Comparison of ENCODE assay signal across 2 cellular contexts in the genomic region with DNA sequence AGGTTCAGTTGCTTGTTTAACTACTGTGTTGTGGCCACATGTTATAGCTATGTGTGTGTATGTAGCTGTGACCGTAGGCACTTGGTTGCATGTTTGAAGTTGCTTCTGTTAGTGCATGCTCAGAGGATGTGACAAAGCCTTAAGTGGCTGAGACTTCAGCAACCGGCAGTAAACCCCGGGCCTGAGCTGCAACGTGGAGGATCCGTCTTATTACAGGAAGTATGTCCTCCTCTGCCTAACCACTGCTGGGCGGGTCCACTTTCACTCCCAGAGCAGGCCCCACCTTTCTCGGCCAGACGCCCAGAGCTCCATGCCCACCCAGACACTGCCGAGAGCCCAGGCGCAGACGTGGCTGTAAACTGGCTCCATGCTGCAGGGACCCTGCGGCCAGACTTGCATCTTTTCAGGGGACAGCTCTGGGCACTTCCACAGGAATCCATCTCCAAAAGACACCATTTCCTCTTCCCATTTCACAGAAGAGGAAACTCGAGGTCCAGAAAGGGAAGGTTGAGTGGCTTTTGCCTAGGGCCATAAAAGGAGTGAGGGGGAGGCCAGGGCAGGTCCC.
A peak's percentile ranks its signal among the peaks of the same experiment; 100 is the strongest.
TF ChIP-seq lines count a peak whose summit lies in the region.

No MANE protein-coding gene starts in this region.

TF ChIP-seq in HEK293, 187 proteins besides CTCF, POLR2A, EP300 and RAD21:
- no peak for TF ChIP-seq ZNF585B (tag by site-specific recombination; IDR thresholded peaks at IDR 0.05)
- no peak for TF ChIP-seq ZNF701 (tag by site-specific recombination; IDR thresholded peaks at IDR 0.05)
- peak; percentile 53; the same call in 1 of the 2 replicates for TF ChIP-seq KLF1 (tag by site-specific recombination; IDR thresholded peaks at IDR 0.05)

TF ChIP-seq in HepG2, 621 proteins besides CTCF, POLR2A, EP300 and RAD21:
- TF ChIP-seq GLI4 (CRISPR knock-in tag; IDR thresholded peaks at IDR 0.05; ENCODE audit: borderline replicate concordance) = no peak
- TF ChIP-seq, protein P1, sequence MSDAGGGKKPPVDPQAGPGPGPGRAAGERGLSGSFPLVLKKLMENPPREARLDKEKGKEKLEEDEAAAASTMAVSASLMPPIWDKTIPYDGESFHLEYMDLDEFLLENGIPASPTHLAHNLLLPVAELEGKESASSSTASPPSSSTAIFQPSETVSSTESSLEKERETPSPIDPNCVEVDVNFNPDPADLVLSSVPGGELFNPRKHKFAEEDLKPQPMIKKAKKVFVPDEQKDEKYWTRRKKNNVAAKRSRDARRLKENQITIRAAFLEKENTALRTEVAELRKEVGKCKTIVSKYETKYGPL (CRISPR knock-in tag; IDR thresholded peaks at IDR 0.05) = no peak
- TF ChIP-seq, protein P2, sequence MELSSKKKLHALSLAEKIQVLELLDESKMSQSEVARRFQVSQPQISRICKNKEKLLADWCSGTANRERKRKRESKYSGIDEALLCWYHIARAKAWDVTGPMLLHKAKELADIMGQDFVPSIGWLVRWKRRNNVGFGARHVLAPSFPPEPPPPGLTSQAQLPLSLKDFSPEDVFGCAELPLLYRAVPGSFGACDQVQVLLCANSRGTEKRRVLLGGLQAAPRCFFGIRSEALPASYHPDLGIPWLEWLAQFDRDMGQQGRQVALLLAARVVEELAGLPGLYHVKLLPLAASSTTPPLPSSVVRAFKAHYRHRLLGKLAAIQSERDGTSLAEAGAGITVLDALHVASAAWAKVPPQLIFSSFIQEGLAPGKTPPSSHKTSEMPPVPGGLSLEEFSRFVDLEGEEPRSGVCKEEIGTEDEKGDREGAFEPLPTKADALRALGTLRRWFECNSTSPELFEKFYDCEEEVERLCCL (CRISPR knock-in tag; IDR thresholded peaks at IDR 0.05; ENCODE audit: borderline replicate concordance) = no peak
- TF ChIP-seq AGO2 (optimal IDR thresholded peaks at IDR 0.05; ENCODE audit: low read depth, low read length) = peak; percentile 30
- TF ChIP-seq ZNF777 (CRISPR knock-in tag; IDR thresholded peaks at IDR 0.05) = no peak
- TF ChIP-seq ZNF724P (CRISPR knock-in tag; IDR thresholded peaks at IDR 0.05; ENCODE audit: borderline replicate concordance) = no peak
- no peak for TF ChIP-seq ZNF496 (CRISPR knock-in tag; IDR thresholded peaks at IDR 0.05; ENCODE audit: insufficient replicate concordance)
- TF ChIP-seq, protein P3, sequence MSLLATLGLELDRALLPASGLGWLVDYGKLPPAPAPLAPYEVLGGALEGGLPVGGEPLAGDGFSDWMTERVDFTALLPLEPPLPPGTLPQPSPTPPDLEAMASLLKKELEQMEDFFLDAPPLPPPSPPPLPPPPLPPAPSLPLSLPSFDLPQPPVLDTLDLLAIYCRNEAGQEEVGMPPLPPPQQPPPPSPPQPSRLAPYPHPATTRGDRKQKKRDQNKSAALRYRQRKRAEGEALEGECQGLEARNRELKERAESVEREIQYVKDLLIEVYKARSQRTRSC (CRISPR knock-in tag; IDR thresholded peaks at IDR 0.05; ENCODE audit: low read depth) = no peak
- peak; percentile 24; the same call in 1 of the 2 replicates for TF ChIP-seq NRL (CRISPR knock-in tag; IDR thresholded peaks at IDR 0.05; ENCODE audit: borderline replicate concordance)
- TF ChIP-seq, protein P4, sequence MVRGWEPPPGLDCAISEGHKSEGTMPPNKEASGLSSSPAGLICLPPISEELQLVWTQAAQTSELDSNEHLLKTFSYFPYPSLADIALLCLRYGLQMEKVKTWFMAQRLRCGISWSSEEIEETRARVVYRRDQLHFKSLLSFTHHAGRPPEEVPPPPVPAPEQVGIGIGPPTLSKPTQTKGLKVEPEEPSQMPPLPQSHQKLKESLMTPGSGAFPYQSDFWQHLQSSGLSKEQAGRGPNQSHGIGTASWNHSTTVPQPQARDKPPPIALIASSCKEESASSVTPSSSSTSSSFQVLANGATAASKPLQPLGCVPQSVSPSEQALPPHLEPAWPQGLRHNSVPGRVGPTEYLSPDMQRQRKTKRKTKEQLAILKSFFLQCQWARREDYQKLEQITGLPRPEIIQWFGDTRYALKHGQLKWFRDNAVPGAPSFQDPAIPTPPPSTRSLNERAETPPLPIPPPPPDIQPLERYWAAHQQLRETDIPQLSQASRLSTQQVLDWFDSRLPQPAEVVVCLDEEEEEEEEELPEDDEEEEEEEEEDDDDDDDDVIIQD (CRISPR knock-in tag; IDR thresholded peaks at IDR 0.05; ENCODE audit: low read depth) = no peak
- TF ChIP-seq ZNF629 (CRISPR knock-in tag; conservative IDR thresholded peaks at IDR 0.05) = peak; percentile 86
- no peak for TF ChIP-seq BRCA1 (CRISPR knock-in tag; IDR thresholded peaks at IDR 0.05)
- TF ChIP-seq ZBTB3 (CRISPR knock-in tag; IDR thresholded peaks at IDR 0.05; ENCODE audit: borderline replicate concordance, low read depth) = no peak
- TF ChIP-seq RBFOX2 (IDR thresholded peaks at IDR 0.05; ENCODE audit: low read depth, low read length) = peak; percentile 28; the same call in 1 of the 2 replicates
- TF ChIP-seq, protein P5, sequence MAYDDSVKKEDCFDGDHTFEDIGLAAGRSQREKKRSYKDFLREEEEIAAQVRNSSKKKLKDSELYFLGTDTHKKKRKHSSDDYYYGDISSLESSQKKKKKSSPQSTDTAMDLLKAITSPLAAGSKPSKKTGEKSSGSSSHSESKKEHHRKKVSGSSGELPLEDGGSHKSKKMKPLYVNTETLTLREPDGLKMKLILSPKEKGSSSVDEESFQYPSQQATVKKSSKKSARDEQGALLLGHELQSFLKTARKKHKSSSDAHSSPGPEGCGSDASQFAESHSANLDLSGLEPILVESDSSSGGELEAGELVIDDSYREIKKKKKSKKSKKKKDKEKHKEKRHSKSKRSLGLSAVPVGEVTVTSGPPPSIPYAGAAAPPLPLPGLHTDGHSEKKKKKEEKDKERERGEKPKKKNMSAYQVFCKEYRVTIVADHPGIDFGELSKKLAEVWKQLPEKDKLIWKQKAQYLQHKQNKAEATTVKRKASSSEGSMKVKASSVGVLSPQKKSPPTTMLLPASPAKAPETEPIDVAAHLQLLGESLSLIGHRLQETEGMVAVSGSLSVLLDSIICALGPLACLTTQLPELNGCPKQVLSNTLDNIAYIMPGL (CRISPR knock-in tag; IDR thresholded peaks at IDR 0.05; ENCODE audit: borderline replicate concordance in 1 of 2, low read depth in 1 of 2) = no peak
- no peak for TF ChIP-seq ZNF563 (CRISPR knock-in tag; IDR thresholded peaks at IDR 0.05)
- TF ChIP-seq, protein P6, sequence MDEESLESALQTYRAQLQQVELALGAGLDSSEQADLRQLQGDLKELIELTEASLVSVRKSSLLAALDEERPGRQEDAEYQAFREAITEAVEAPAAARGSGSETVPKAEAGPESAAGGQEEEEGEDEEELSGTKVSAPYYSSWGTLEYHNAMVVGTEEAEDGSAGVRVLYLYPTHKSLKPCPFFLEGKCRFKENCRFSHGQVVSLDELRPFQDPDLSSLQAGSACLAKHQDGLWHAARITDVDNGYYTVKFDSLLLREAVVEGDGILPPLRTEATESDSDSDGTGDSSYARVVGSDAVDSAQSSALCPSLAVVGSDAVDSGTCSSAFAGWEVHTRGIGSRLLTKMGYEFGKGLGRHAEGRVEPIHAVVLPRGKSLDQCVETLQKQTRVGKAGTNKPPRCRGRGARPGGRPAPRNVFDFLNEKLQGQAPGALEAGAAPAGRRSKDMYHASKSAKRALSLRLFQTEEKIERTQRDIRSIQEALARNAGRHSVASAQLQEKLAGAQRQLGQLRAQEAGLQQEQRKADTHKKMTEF (CRISPR knock-in tag; IDR thresholded peaks at IDR 0.05) = no peak
- 0 out of 2 replicates have a peak, but pooled peaks have one; percentile 22 for TF ChIP-seq POLR2G (IDR thresholded peaks at IDR 0.05; ENCODE audit: low read depth, low read length)
- TF ChIP-seq SNRNP70 (IDR thresholded peaks at IDR 0.05; ENCODE audit: low read depth, low read length) = no peak
- no peak for TF ChIP-seq ZNF572 (CRISPR knock-in tag; IDR thresholded peaks at IDR 0.05)
- TF ChIP-seq, protein P7, sequence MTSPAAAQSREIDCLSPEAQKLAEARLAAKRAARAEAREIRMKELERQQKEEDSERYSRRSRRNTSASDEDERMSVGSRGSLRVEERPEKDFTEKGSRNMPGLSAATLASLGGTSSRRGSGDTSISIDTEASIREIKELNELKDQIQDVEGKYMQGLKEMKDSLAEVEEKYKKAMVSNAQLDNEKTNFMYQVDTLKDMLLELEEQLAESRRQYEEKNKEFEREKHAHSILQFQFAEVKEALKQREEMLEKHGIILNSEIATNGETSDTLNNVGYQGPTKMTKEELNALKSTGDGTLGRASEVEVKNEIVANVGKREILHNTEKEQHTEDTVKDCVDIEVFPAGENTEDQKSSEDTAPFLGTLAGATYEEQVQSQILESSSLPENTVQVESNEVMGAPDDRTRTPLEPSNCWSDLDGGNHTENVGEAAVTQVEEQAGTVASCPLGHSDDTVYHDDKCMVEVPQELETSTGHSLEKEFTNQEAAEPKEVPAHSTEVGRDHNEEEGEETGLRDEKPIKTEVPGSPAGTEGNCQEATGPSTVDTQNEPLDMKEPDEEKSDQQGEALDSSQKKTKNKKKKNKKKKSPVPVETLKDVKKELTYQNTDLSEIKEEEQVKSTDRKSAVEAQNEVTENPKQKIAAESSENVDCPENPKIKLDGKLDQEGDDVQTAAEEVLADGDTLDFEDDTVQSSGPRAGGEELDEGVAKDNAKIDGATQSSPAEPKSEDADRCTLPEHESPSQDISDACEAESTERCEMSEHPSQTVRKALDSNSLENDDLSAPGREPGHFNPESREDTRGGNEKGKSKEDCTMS (CRISPR knock-in tag; conservative IDR thresholded peaks at IDR 0.05) = no peak
- TF ChIP-seq ZNF883 (CRISPR knock-in tag; IDR thresholded peaks at IDR 0.05; ENCODE audit: not compliant biosample characterization) = peak; percentile 51
- no peak for TF ChIP-seq FIP1L1 (IDR thresholded peaks at IDR 0.05; ENCODE audit: borderline replicate concordance, insufficient read depth, low read depth, low read length)
- no peak for TF ChIP-seq ZNF772 (CRISPR knock-in tag; IDR thresholded peaks at IDR 0.05)
- TF ChIP-seq ZFP1 (CRISPR knock-in tag; IDR thresholded peaks at IDR 0.05) = no peak
- no peak for TF ChIP-seq ATAD3A (CRISPR knock-in tag; IDR thresholded peaks at IDR 0.05)
- peak; percentile 50 for TF ChIP-seq ZMYM3 (CRISPR knock-in tag; IDR thresholded peaks at IDR 0.05)
- no peak for TF ChIP-seq ESRRA (CRISPR knock-in tag; IDR thresholded peaks at IDR 0.05; ENCODE audit: low read depth)
- TF ChIP-seq YEATS2 (CRISPR knock-in tag; IDR thresholded peaks at IDR 0.05; ENCODE audit: borderline replicate concordance) = no peak
- no peak for TF ChIP-seq STAG1 (CRISPR knock-in tag; IDR thresholded peaks at IDR 0.05)
- TF ChIP-seq, protein P8, sequence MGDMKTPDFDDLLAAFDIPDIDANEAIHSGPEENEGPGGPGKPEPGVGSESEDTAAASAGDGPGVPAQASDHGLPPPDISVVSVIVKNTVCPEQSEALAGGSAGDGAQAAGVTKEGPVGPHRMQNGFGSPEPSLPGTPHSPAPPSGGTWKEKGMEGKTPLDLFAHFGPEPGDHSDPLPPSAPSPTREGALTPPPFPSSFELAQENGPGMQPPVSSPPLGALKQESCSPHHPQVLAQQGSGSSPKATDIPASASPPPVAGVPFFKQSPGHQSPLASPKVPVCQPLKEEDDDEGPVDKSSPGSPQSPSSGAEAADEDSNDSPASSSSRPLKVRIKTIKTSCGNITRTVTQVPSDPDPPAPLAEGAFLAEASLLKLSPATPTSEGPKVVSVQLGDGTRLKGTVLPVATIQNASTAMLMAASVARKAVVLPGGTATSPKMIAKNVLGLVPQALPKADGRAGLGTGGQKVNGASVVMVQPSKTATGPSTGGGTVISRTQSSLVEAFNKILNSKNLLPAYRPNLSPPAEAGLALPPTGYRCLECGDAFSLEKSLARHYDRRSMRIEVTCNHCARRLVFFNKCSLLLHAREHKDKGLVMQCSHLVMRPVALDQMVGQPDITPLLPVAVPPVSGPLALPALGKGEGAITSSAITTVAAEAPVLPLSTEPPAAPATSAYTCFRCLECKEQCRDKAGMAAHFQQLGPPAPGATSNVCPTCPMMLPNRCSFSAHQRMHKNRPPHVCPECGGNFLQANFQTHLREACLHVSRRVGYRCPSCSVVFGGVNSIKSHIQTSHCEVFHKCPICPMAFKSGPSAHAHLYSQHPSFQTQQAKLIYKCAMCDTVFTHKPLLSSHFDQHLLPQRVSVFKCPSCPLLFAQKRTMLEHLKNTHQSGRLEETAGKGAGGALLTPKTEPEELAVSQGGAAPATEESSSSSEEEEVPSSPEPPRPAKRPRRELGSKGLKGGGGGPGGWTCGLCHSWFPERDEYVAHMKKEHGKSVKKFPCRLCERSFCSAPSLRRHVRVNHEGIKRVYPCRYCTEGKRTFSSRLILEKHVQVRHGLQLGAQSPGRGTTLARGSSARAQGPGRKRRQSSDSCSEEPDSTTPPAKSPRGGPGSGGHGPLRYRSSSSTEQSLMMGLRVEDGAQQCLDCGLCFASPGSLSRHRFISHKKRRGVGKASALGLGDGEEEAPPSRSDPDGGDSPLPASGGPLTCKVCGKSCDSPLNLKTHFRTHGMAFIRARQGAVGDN (CRISPR knock-in tag; IDR thresholded peaks at IDR 0.05) = 0 out of 2 replicates have a peak, but pooled peaks have one; percentile 26
- TF ChIP-seq, protein P9, sequence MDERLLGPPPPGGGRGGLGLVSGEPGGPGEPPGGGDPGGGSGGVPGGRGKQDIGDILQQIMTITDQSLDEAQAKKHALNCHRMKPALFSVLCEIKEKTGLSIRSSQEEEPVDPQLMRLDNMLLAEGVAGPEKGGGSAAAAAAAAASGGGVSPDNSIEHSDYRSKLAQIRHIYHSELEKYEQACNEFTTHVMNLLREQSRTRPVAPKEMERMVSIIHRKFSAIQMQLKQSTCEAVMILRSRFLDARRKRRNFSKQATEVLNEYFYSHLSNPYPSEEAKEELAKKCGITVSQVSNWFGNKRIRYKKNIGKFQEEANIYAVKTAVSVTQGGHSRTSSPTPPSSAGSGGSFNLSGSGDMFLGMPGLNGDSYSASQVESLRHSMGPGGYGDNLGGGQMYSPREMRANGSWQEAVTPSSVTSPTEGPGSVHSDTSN (CRISPR knock-in tag; IDR thresholded peaks at IDR 0.05) = no peak
- TF ChIP-seq, protein P10, sequence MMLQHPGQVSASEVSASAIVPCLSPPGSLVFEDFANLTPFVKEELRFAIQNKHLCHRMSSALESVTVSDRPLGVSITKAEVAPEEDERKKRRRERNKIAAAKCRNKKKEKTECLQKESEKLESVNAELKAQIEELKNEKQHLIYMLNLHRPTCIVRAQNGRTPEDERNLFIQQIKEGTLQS (CRISPR knock-in tag; IDR thresholded peaks at IDR 0.05) = no peak
